ENCODE assay signal across 20 cellular contexts in the genomic region with DNA sequence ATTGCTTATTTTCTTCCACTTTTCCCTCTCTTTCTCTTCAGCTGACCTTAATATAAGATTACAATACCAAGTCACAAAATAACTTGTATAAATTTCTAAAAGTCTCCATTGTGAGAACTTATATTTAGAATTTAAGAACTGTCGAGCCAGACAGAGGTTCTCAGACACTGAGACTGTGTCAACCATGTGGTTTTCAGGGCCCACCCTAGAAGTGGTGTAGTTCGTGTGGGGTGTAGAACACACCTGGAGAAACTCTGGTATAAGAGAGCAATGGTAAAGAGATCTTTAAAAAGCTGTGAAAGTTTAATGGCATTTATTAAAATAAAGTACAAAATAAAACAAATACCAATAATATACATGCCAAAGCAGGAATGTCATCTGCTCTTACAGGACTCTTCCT. TPM values are rescaled to one million over a fixed set of nuclear protein-coding genes. Genes with fewer than 3 reads are reported as not detected.
DNase-seq lines count a peak whose midpoint lies in the region; ATAC-seq and TF ChIP-seq lines count a peak whose summit lies in the region.
"Had no signal": no experiment of that assay in that cellular context is flagged by ENCODE, and none has a peak within 500 bp of the region (broad histone marks: within the 10 kb centered on the region; RNA-seq: fewer than 3 reads in every experiment).

No MANE protein-coding gene starts in this region.

- H3K27me3 Mint-ChIP-seq in activated T-helper 2 cell treated with anti-CD3 and anti-CD28 coated beads, Interferon-gamma antibody, Interleukin-2, Interleukin-4, amounts not matched to agents 10 μg/mL and 5 μg/mL and 100 μg/mL, durations not matched to agents 14 hours and 24 hours and 36 hours (ENCODE audit: low read depth): no peaks in the 10 kb centered on the region
- H3K27me3 Mint-ChIP-seq: activated B cell treated with CpG ODN at 0.5 μM for 24 hours; activated CD4-positive, alpha-beta memory T cell treated with anti-CD3 and anti-CD28 coated beads, Interleukin-2, amount 10 ng/mL, durations not matched to agents 7 days and 5 days had no signal

- H3K4me3 ChIP-seq in MM.1S (ENCODE audit: low read length): no peak overlapping the region
- no peak overlapping the region for H3K4me3 ChIP-seq in esophagus muscularis mucosa
- H3K4me3 ChIP-seq in subcutaneous abdominal adipose tissue (ENCODE audit: low read depth in 1 of 5, low read length in 5 of 5): no peak overlapping the region
- H3K4me3 ChIP-seq: neural progenitor cell had no signal

- no peak overlapping the region for H2AFZ ChIP-seq in MM.1S (ENCODE audit: low read length)
- H2AFZ ChIP-seq: neural progenitor cell had no signal

- WGBS in esophagus muscularis mucosa: 40% methylated on average over 2 of the region's 2 CpGs

- no peak for TF ChIP-seq EP300 in esophagus muscularis mucosa (IDR thresholded peaks at IDR 0.05)

- peaks cover 17% of the 10 kb centered on the region for H3F3A ChIP-seq in MM.1S (ENCODE audit: insufficient read depth, low read length)

- no peak for DNase-seq in MM.1S
- DNase-seq in esophagus muscularis mucosa (ENCODE audit: extremely low spot score): no peak
- DNase-seq in activated CD4-positive, alpha-beta T cell treated with anti-CD3 and anti-CD28 coated beads, Interleukin-2, amount 50 U/mL, for 4 hours: no peak
- DNase-seq in activated T-helper 2 cell treated with anti-CD3 and anti-CD28 coated beads, Interferon-gamma antibody, Interleukin-2, Interleukin-4, amounts not matched to agents 10 μg/mL and 5 μg/mL and 100 μg/mL, durations not matched to agents 14 hours and 24 hours and 36 hours (ENCODE audit: low spot score): no peak
- DNase-seq in sciatic nerve (ENCODE audit: low spot score): no peak
- DNase-seq: activated B cell treated with CpG ODN at 0.5 μM for 24 hours; activated CD4-positive, alpha-beta memory T cell treated with anti-CD3 and anti-CD28 coated beads, Interleukin-2, amount 10 ng/mL, durations not matched to agents 7 days and 5 days; activated naive CD4-positive, alpha-beta T cell treated with anti-CD3 and anti-CD28 coated beads, Interleukin-2, amount 50 U/mL, for 16 hours; activated T-cell treated with anti-CD3 and anti-CD28 coated beads, Interleukin-2, amount 50 U/mL, for 48 hours; KG1; NCI-H1092 treated with DMSO at 0.1 percent for 48 hours; NCI-H2081 treated with DMSO at 0.1 percent for 48 hours; NCI-H446 treated with DMSO at 0.1 percent for 48 hours; NK-92 treated with Interleukin-12 subunit alpha and Interleukin-12 subunit beta, amount 100 ng/mL, for 24 hours; stimulated activated CD4-positive, alpha-beta T cell treated with anti-CD3 and anti-CD28 coated beads, Interleukin-4, amount 100 ng/mL, for 1 hour had no signal

- peaks cover 46% of the 10 kb centered on the region for H3K4me1 Mint-ChIP-seq in activated T-helper 2 cell treated with anti-CD3 and anti-CD28 coated beads, Interferon-gamma antibody, Interleukin-2, Interleukin-4, amounts not matched to agents 10 μg/mL and 5 μg/mL and 100 μg/mL, durations not matched to agents 14 hours and 24 hours and 36 hours (ENCODE audit: low read depth)
- H3K4me1 Mint-ChIP-seq: neural progenitor cell had no signal

- H3K36me3 ChIP-seq in MM.1S (replicated peaks; ENCODE audit: insufficient read depth, low read length) (no peaks in the 10 kb centered on the region; the same call in 1 of the 2 replicates), esophagus muscularis mucosa (peaks cover 0 to 15% (median 7%) of the 10 kb centered on the region in 4 donors), subcutaneous abdominal adipose tissue (ENCODE audit: control insufficient read depth in 5 of 5, insufficient read depth in 5 of 5, low read length in 5 of 5) (peaks cover 0 to 13% (median 7%) of the 10 kb centered on the region in 5 donors)
- H3K36me3 ChIP-seq: neural progenitor cell had no signal

- H4K20me1 ChIP-seq in MM.1S (ENCODE audit: insufficient read depth, low read length): no peaks in the 10 kb centered on the region

- H3K27me3 ChIP-seq in MM.1S (replicated peaks; ENCODE audit: insufficient read depth, low read length) (no peaks in the 10 kb centered on the region), esophagus muscularis mucosa (no peaks in the 10 kb centered on the region), subcutaneous abdominal adipose tissue (ENCODE audit: control insufficient read depth in 5 of 5, insufficient read depth in 4 of 5, low read length in 5 of 5) (no peaks in the 10 kb centered on the region)
- H3K27me3 ChIP-seq: neural progenitor cell had no signal

- TF ChIP-seq CTCF in MM.1S (IDR thresholded peaks at IDR 0.05; ENCODE audit: low read length): no peak
- TF ChIP-seq CTCF in esophagus muscularis mucosa (IDR thresholded peaks at IDR 0.05): no peak

- peaks cover 73% of the 10 kb centered on the region for H3K79me2 ChIP-seq in MM.1S (ENCODE audit: low read length)

- peak; percentile 55 for ATAC-seq in GM19455 (IDR thresholded peaks at IDR 0.05; ENCODE audit: unreplicated experiment)
- ATAC-seq in sciatic nerve: no peak
- ATAC-seq: left lobe of liver had no signal

- H3K4me1 ChIP-seq in MM.1S (ENCODE audit: low read length): peaks cover 41% of the 10 kb centered on the region
- H3K4me1 ChIP-seq in esophagus muscularis mucosa: peaks cover 24 to 56% (median 54%) of the 10 kb centered on the region in 4 donors
- H3K4me1 ChIP-seq in subcutaneous abdominal adipose tissue (ENCODE audit: control insufficient read depth in 5 of 5, insufficient read depth in 5 of 5, low read length in 5 of 5): peaks cover 0 to 32% (median 16%) of the 10 kb centered on the region in 5 donors
- H3K4me1 ChIP-seq: neural progenitor cell had no signal

- H3K9me3 ChIP-seq in MM.1S (replicated peaks; ENCODE audit: insufficient read depth, low read length) (no peaks in the 10 kb centered on the region), esophagus muscularis mucosa (no peaks in the 10 kb centered on the region), subcutaneous abdominal adipose tissue (ENCODE audit: control insufficient read depth in 5 of 5, low read length in 5 of 5) (no peaks in the 10 kb centered on the region)

- H3K27ac Mint-ChIP-seq in activated T-helper 2 cell treated with anti-CD3 and anti-CD28 coated beads, Interferon-gamma antibody, Interleukin-2, Interleukin-4, amounts not matched to agents 10 μg/mL and 5 μg/mL and 100 μg/mL, durations not matched to agents 14 hours and 24 hours and 36 hours: no peak overlapping the region
- H3K27ac Mint-ChIP-seq: activated B cell treated with CpG ODN at 0.5 μM for 24 hours; activated CD4-positive, alpha-beta memory T cell treated with anti-CD3 and anti-CD28 coated beads, Interleukin-2, amount 10 ng/mL, durations not matched to agents 7 days and 5 days; neural progenitor cell; T-helper 2 cell treated with Interferon-gamma antibody and Interleukin-4, amounts not matched to agents 5 μg/mL and 100 μg/mL, for 36 hours had no signal

- peaks cover 65% of the 10 kb centered on the region for H3K36me3 Mint-ChIP-seq in activated T-helper 2 cell treated with anti-CD3 and anti-CD28 coated beads, Interferon-gamma antibody, Interleukin-2, Interleukin-4, amounts not matched to agents 10 μg/mL and 5 μg/mL and 100 μg/mL, durations not matched to agents 14 hours and 24 hours and 36 hours (ENCODE audit: low read depth)

- H3K4me3 Mint-ChIP-seq in activated T-helper 2 cell treated with anti-CD3 and anti-CD28 coated beads, Interferon-gamma antibody, Interleukin-2, Interleukin-4, amounts not matched to agents 10 μg/mL and 5 μg/mL and 100 μg/mL, durations not matched to agents 14 hours and 24 hours and 36 hours (ENCODE audit: low read depth): no peak overlapping the region
- H3K4me3 Mint-ChIP-seq: activated B cell treated with CpG ODN at 0.5 μM for 24 hours; activated CD4-positive, alpha-beta memory T cell treated with anti-CD3 and anti-CD28 coated beads, Interleukin-2, amount 10 ng/mL, durations not matched to agents 7 days and 5 days; neural progenitor cell; T-helper 2 cell treated with Interferon-gamma antibody and Interleukin-4, amounts not matched to agents 5 μg/mL and 100 μg/mL, for 36 hours had no signal

- intact Hi-C loops in esophagus muscularis mucosa (cut with DNase I): no loop called here
- intact Hi-C loops in activated T-helper 2 cell treated with anti-CD3 and anti-CD28 coated beads, Interferon-gamma antibody, Interleukin-2, Interleukin-4, amounts not matched to agents 10 μg/mL and 5 μg/mL and 100 μg/mL, durations not matched to agents 14 hours and 24 hours and 36 hours (cut with micrococcal nuclease): no loop called here
- intact Hi-C loops in sciatic nerve (cut with DNase I): no loop called here

- H3K9ac ChIP-seq in MM.1S (ENCODE audit: low read length) (no peak overlapping the region), subcutaneous abdominal adipose tissue (ENCODE audit: low read length in 5 of 5) (peak overlapping the region in 3 of 5 donors; percentile 20 to 64 (median 47))
- H3K9ac ChIP-seq: neural progenitor cell had no signal

- no peaks in the 10 kb centered on the region for H3K9me2 ChIP-seq in MM.1S (replicated peaks; ENCODE audit: insufficient read depth, low read length)

- H3K9me3 Mint-ChIP-seq in activated T-helper 2 cell treated with anti-CD3 and anti-CD28 coated beads, Interferon-gamma antibody, Interleukin-2, Interleukin-4, amounts not matched to agents 10 μg/mL and 5 μg/mL and 100 μg/mL, durations not matched to agents 14 hours and 24 hours and 36 hours: peaks cover 5% of the 10 kb centered on the region
- H3K9me3 Mint-ChIP-seq: activated B cell treated with CpG ODN at 0.5 μM for 24 hours; activated CD4-positive, alpha-beta memory T cell treated with anti-CD3 and anti-CD28 coated beads, Interleukin-2, amount 10 ng/mL, durations not matched to agents 7 days and 5 days; neural progenitor cell had no signal

- H3K27ac ChIP-seq in MM.1S (ENCODE audit: low read length) (peak overlapping the region; percentile 17; the same call in 1 of the 2 replicates), esophagus muscularis mucosa (replicated peaks in 1 of 4) (peak overlapping the region; percentile 25 to 71 (median 52)), subcutaneous abdominal adipose tissue (ENCODE audit: low read depth, low read length) (peak overlapping the region; percentile 66)
- H3K27ac ChIP-seq: neural progenitor cell had no signal

- H3K4me2 ChIP-seq in MM.1S (ENCODE audit: low read depth, low read length): 0 out of 2 replicates have a peak overlapping the region, but pooled peaks have one; percentile 4
- H3K4me2 ChIP-seq: neural progenitor cell had no signal

- no peak for TF ChIP-seq POLR2A in esophagus muscularis mucosa (IDR thresholded peaks at IDR 0.05; ENCODE audit: low read depth)

RNA-seq across cellular contexts. Expression of a gene that starts 19.7 kb away (rescaled TPM):
- total RNA-seq in esophagus muscularis mucosa (10 to 100 TPM; 23.7 to 35.7 (median 25.6) TPM), sciatic nerve (44.1 TPM)
- total RNA-seq in activated T-helper 2 cell treated with anti-CD3 and anti-CD28 coated beads, Interferon-gamma antibody, Interleukin-2, Interleukin-4, amounts not matched to agents 10 μg/mL and 5 μg/mL and 100 μg/mL, durations not matched to agents 14 hours and 24 hours and 36 hours: 11.0 and 12.3 TPM in 2 replicates
